ENCODE assay signal across 1 cellular context in genomic region chr13:23598371-23598770, GRCh38.
TF ChIP-seq lines count a peak whose summit lies in the region.

No MANE protein-coding gene starts in this region.

TF ChIP-seq in IMR-90, 13 proteins besides CTCF, POLR2A, EP300 and RAD21:
- TF ChIP-seq ELK1 (IDR thresholded peaks at IDR 0.05; ENCODE audit: borderline replicate concordance, low read depth, low read length): no peak
- TF ChIP-seq MXI1 (IDR thresholded peaks at IDR 0.05; ENCODE audit: borderline replicate concordance, low read depth, low read length): no peak
- no peak for TF ChIP-seq MAZ (IDR thresholded peaks at IDR 0.05; ENCODE audit: borderline replicate concordance, low read depth, low read length)
